ENCODE assay signal across 30 cellular contexts in genomic region chr22:27381960-27382742, GRCh38.
DNase-seq lines count a peak whose midpoint lies in the region; ATAC-seq and TF ChIP-seq lines count a peak whose summit lies in the region.
"Had no signal": no experiment of that assay in that cellular context is flagged by ENCODE, and none has a peak within 500 bp of the region (broad histone marks: within the 10 kb centered on the region; RNA-seq: fewer than 3 reads in every experiment).

No MANE protein-coding gene starts in this region.

- H2BK12ac ChIP-seq in neuronal stem cell (ENCODE audit: low read length) = peak overlapping the region; percentile 41

- no peak for DNase-seq in NB4 (ENCODE audit: low read depth)
- DNase-seq in endodermal cell = peak; percentile 69
- no peak for DNase-seq in neuronal stem cell (ENCODE audit: low spot score)
- no peak for DNase-seq in GM13977 (ENCODE audit: low spot score)
- no peak for DNase-seq in NCI-H1092 (lab: John Stamatoyannopoulos, UW)
- DNase-seq in midbrain (lab: John Stamatoyannopoulos, UW) = no peak
- no peak for DNase-seq in stimulated activated naive CD8-positive, alpha-beta T cell treated with anti-CD3 and anti-CD28 coated beads, Interleukin-15, amount 100 ng/mL, for 72 hours
- DNase-seq: ACHN; activated CD4-positive, alpha-beta T cell treated with anti-CD3 and anti-CD28 coated beads, Interleukin-2, amount 50 U/mL, for 1 hour; activated naive CD4-positive, alpha-beta T cell treated with anti-CD3 and anti-CD28 coated beads for 36 hours; amniotic stem cell; C1 segment of cervical spinal cord; COR-L47; DMS53; effector memory CD8-positive, alpha-beta T cell; foreskin melanocyte; GDM1; immature natural killer cell; MV-4-11; NCI-H1694; psoas muscle; SIG-M5; stimulated activated CD8-positive, alpha-beta memory T cell treated with anti-CD3 and anti-CD28 coated beads, Interleukin-4, amount 100 ng/mL, for 48 hours; T1000; transverse colon had no signal

- H3K14ac ChIP-seq in neuronal stem cell (ENCODE audit: low read length) = peak overlapping the region; percentile 65

- no peak overlapping the region for H3K27ac ChIP-seq in DOHH2 (ENCODE audit: low read depth, low read length)
- no peak overlapping the region for H3K27ac ChIP-seq in endodermal cell (ENCODE audit: low read depth, low read length)
- no peak overlapping the region for H3K27ac ChIP-seq in neuronal stem cell (replicated peaks; ENCODE audit: low read length)
- H3K27ac ChIP-seq: cardiac muscle cell, coronary artery, psoas muscle, transverse colon had no signal

- no peaks in the 10 kb centered on the region for H3K9me2 ChIP-seq in DOHH2 (replicated peaks; ENCODE audit: control insufficient read depth, low read length)

- H3K4me3 ChIP-seq in DOHH2 (ENCODE audit: low read length) (peak overlapping the region; percentile 26; the same call in 1 of the 2 replicates), NB4 (ENCODE audit: low read depth, low read length) (no peak overlapping the region), endodermal cell (ENCODE audit: low read length) (no peak overlapping the region), neuronal stem cell (ENCODE audit: low read length in 2 of 2) (no peak overlapping the region)
- H3K4me3 ChIP-seq: cardiac muscle cell, coronary artery, psoas muscle, transverse colon had no signal

- no peak overlapping the region for H3K9ac ChIP-seq in endodermal cell (ENCODE audit: extremely low read depth, low read length, poor library complexity, severe bottlenecking)
- no peak overlapping the region for H3K9ac ChIP-seq in neuronal stem cell (ENCODE audit: low read depth, low read length, poor library complexity)

- WGBS in endodermal cell (ENCODE audit: insufficient coverage in 1 of 2, insufficient read length in 1 of 2), 2 experiments = 69 to 88% methylated on average over 3 to 6 of the region's 6 CpGs
- WGBS in neuronal stem cell (ENCODE audit: extremely low coverage in 2 of 2, insufficient read length in 2 of 2, insufficient replicate concordance in 1 of 2), 2 donors = no CpG with 5 or more reads among the region's 6 CpGs

- no peak overlapping the region for H2AFZ ChIP-seq in neuronal stem cell (ENCODE audit: low read length)

- H3K9me3 ChIP-seq in DOHH2 (ENCODE audit: control insufficient read depth, insufficient read depth, low read length) = no peaks in the 10 kb centered on the region
- no peaks in the 10 kb centered on the region for H3K9me3 ChIP-seq in endodermal cell (ENCODE audit: control insufficient read depth, low read length)
- H3K9me3 ChIP-seq in neuronal stem cell (replicated peaks in 1 of 2; ENCODE audit: control insufficient read depth in 2 of 2, insufficient read depth in 1 of 2, low read depth in 1 of 2, low read length in 2 of 2) = no peaks in the 10 kb centered on the region
- H3K9me3 ChIP-seq: psoas muscle, transverse colon had no signal

- no peaks in the 10 kb centered on the region for H3F3A ChIP-seq in DOHH2 (ENCODE audit: control insufficient read depth, insufficient read depth)

- no peaks in the 10 kb centered on the region for H3K9me3 Mint-ChIP-seq in endodermal cell
- H3K9me3 Mint-ChIP-seq in stimulated activated naive CD8-positive, alpha-beta T cell treated with anti-CD3 and anti-CD28 coated beads, Interleukin-15, amount 100 ng/mL, for 72 hours = no peaks in the 10 kb centered on the region
- H3K9me3 Mint-ChIP-seq: activated naive CD4-positive, alpha-beta T cell treated with anti-CD3 and anti-CD28 coated beads for 36 hours; effector memory CD8-positive, alpha-beta T cell; immature natural killer cell; memory B cell had no signal

- H4K20me1 ChIP-seq in DOHH2 (ENCODE audit: control insufficient read depth, insufficient read depth, low read depth, low read length) = no peaks in the 10 kb centered on the region

- no peak for TF ChIP-seq CTCF in DOHH2 (IDR thresholded peaks at IDR 0.05; ENCODE audit: low read depth, low read length, poor library complexity, severe bottlenecking)
- TF ChIP-seq CTCF in NB4 (IDR thresholded peaks at IDR 0.05; ENCODE audit: low read depth, low read length) = peak; percentile 2
- TF ChIP-seq CTCF in endodermal cell (conservative IDR thresholded peaks at IDR 0.05) = peak; percentile 69
- no peak for TF ChIP-seq CTCF in GM13977 (IDR thresholded peaks at IDR 0.05; ENCODE audit: extremely low read depth, insufficient read depth, missing control alignments)

- H3K27me3 Mint-ChIP-seq in endodermal cell (ENCODE audit: insufficient read depth) = peaks cover 4% of the 10 kb centered on the region
- peaks cover 31% of the 10 kb centered on the region for H3K27me3 Mint-ChIP-seq in stimulated activated naive CD8-positive, alpha-beta T cell treated with anti-CD3 and anti-CD28 coated beads, Interleukin-15, amount 100 ng/mL, for 72 hours

- no peak overlapping the region for H4K8ac ChIP-seq in neuronal stem cell (ENCODE audit: low read depth, low read length)

- no peak overlapping the region for H3K4me3 Mint-ChIP-seq in endodermal cell
- no peak overlapping the region for H3K4me3 Mint-ChIP-seq in stimulated activated naive CD8-positive, alpha-beta T cell treated with anti-CD3 and anti-CD28 coated beads, Interleukin-15, amount 100 ng/mL, for 72 hours
- H3K4me3 Mint-ChIP-seq: activated naive CD4-positive, alpha-beta T cell treated with anti-CD3 and anti-CD28 coated beads for 36 hours; effector memory CD8-positive, alpha-beta T cell; immature natural killer cell; memory B cell had no signal

- no peaks in the 10 kb centered on the region for H3K36me3 Mint-ChIP-seq in endodermal cell (ENCODE audit: low read depth)
- H3K36me3 Mint-ChIP-seq: immature natural killer cell, memory B cell had no signal

- H3K4me1 Mint-ChIP-seq in endodermal cell = peaks cover 9% of the 10 kb centered on the region
- H3K4me1 Mint-ChIP-seq in stimulated activated naive CD8-positive, alpha-beta T cell treated with anti-CD3 and anti-CD28 coated beads, Interleukin-15, amount 100 ng/mL, for 72 hours = no peaks in the 10 kb centered on the region
- H3K4me1 Mint-ChIP-seq: immature natural killer cell, memory B cell had no signal

- peak overlapping the region; percentile 25 for H3K23ac ChIP-seq in neuronal stem cell (ENCODE audit: low read depth, low read length, poor library complexity)

- H3K27ac Mint-ChIP-seq in endodermal cell = no peak overlapping the region
- H3K27ac Mint-ChIP-seq in stimulated activated naive CD8-positive, alpha-beta T cell treated with anti-CD3 and anti-CD28 coated beads, Interleukin-15, amount 100 ng/mL, for 72 hours = no peak overlapping the region
- H3K27ac Mint-ChIP-seq: activated naive CD4-positive, alpha-beta T cell treated with anti-CD3 and anti-CD28 coated beads for 36 hours; immature natural killer cell; memory B cell had no signal

- H3K79me1 ChIP-seq in neuronal stem cell (ENCODE audit: low read depth, low read length) = no peaks in the 10 kb centered on the region

- H3K27me3 ChIP-seq in DOHH2 (ENCODE audit: control insufficient read depth, low read length) (no peaks in the 10 kb centered on the region; the same call in 1 of the 2 replicates), endodermal cell (ENCODE audit: control insufficient read depth, insufficient read depth, low read length, poor library complexity, severe bottlenecking) (no peaks in the 10 kb centered on the region), neuronal stem cell (ENCODE audit: control insufficient read depth in 3 of 3, insufficient read depth in 3 of 3, low read depth in 1 of 3, low read length in 3 of 3) (no peaks in the 10 kb centered on the region)
- H3K27me3 ChIP-seq: cardiac muscle cell had no signal

- H3K4ac ChIP-seq in neuronal stem cell (ENCODE audit: low read length) = no peak overlapping the region

- H2BK5ac ChIP-seq in neuronal stem cell (ENCODE audit: low read length) = no peak overlapping the region

- H3K18ac ChIP-seq in neuronal stem cell (ENCODE audit: low read length) = peak overlapping the region; percentile 71

- H3K36me3 ChIP-seq in DOHH2 (ENCODE audit: control insufficient read depth, low read length) (no peaks in the 10 kb centered on the region), endodermal cell (ENCODE audit: control insufficient read depth, insufficient read depth, low read length) (no peaks in the 10 kb centered on the region), neuronal stem cell (replicated peaks in 1 of 2; ENCODE audit: control insufficient read depth in 2 of 2, insufficient read depth in 2 of 2, low read length in 2 of 2) (no peaks in the 10 kb centered on the region)
- H3K36me3 ChIP-seq: cardiac muscle cell, transverse colon had no signal

- H2BK120ac ChIP-seq in neuronal stem cell (ENCODE audit: low read depth, low read length) = no peak overlapping the region

- no peak for TF ChIP-seq POLR2A in NB4 (IDR thresholded peaks at IDR 0.05; ENCODE audit: extremely low read depth, insufficient read length)

- no peaks in the 10 kb centered on the region for H3K79me2 ChIP-seq in DOHH2 (ENCODE audit: control insufficient read depth, low read length)

- H3K4me1 ChIP-seq in DOHH2 (ENCODE audit: control insufficient read depth, low read length) (peaks cover 21% of the 10 kb centered on the region), endodermal cell (ENCODE audit: control insufficient read depth, insufficient read depth, low read length) (no peaks in the 10 kb centered on the region), neuronal stem cell (ENCODE audit: control insufficient read depth in 2 of 2, insufficient read depth in 1 of 2, low read depth in 1 of 2, low read length in 2 of 2) (peaks cover 6 to 23% of the 10 kb centered on the region in 2 donors)

- in situ Hi-C loops in GM13977 (cut with MboI; ENCODE audit: low pct_unique_long_range_greater_than_20kb, low sequenced_read_pairs, unreplicated experiment) = no loop called here

- peak overlapping the region; percentile 61 for H2BK15ac ChIP-seq in neuronal stem cell (ENCODE audit: low read length)

- H4K91ac ChIP-seq in neuronal stem cell (ENCODE audit: low read depth, low read length, poor library complexity) = no peak overlapping the region

- H3K4me2 ChIP-seq in DOHH2 (ENCODE audit: low read length) (peak overlapping the region; percentile 50), neuronal stem cell (ENCODE audit: insufficient read depth, low read length, poor library complexity, severe bottlenecking) (no peak overlapping the region)

- peak overlapping the region; percentile 43 for H2AK5ac ChIP-seq in neuronal stem cell (ENCODE audit: low read depth, low read length)

- ATAC-seq in stimulated activated naive CD8-positive, alpha-beta T cell treated with anti-CD3 and anti-CD28 coated beads, Interleukin-15, amount 100 ng/mL, for 72 hours = no peak
- ATAC-seq: effector memory CD8-positive, alpha-beta T cell; esophagus mucosa; psoas muscle had no signal

Comparison
In these comparisons a context has a peak if more than half of its experiments do, and no peak if none do; other contexts are left out.
1. CTCF ChIP-seq: peak in NB4 (single experiment) and endodermal cell (single experiment); none in DOHH2 (single experiment) and GM13977 (single experiment).